In genomic region chr5:137440800-137441199, GRCh38 we compare ENCODE assay signal across 16 cellular contexts. TPM values are rescaled to one million over a fixed set of nuclear protein-coding genes. Genes with fewer than 3 reads are reported as not detected.
"Had no signal": no experiment of that assay in that cellular context is flagged by ENCODE, and none has a peak within 500 bp of the region (broad histone marks: within the 10 kb centered on the region; RNA-seq: fewer than 3 reads in every experiment).

No MANE protein-coding gene starts in this region.

- H3K9me3 ChIP-seq: left lung, lower lobe of right lung, pancreas, stomach had no signal

- H3K27ac ChIP-seq: foreskin keratinocyte, left lung, lower lobe of right lung, neural progenitor cell, pancreas, stomach had no signal

- H3K27me3 ChIP-seq: neural progenitor cell, pancreas had no signal

- H3K4me3 ChIP-seq: left lung, lower lobe of right lung, neural progenitor cell, pancreas, stomach had no signal

- H3K36me3 ChIP-seq: left lung, lower lobe of right lung, neural progenitor cell, pancreas, stomach had no signal

- DNase-seq: dermis blood vessel endothelial cell; foreskin keratinocyte; immature natural killer cell; left lung; lower lobe of right lung; natural killer cell; occipital lobe; pancreas; right cardiac atrium; small intestine; stimulated activated CD4-positive, alpha-beta T cell treated with anti-CD3 and anti-CD28 coated beads, Interleukin-12 subunit alpha, Interleukin-12 subunit beta, amount 100 ng/mL, for 4 hours; stimulated activated naive CD4-positive, alpha-beta T cell; stomach; substantia nigra; trophoblast cell had no signal

- H2AFZ ChIP-seq: neural progenitor cell had no signal

- H3K9ac ChIP-seq: neural progenitor cell had no signal

- H3K4me2 ChIP-seq: neural progenitor cell had no signal

- H3K4me1 ChIP-seq: foreskin keratinocyte, left lung, lower lobe of right lung, neural progenitor cell, pancreas, stomach had no signal

RNA-seq across cellular contexts. Expression of gene SPOCK1, which starts 58.3 kb away (rescaled TPM):
- polyA plus RNA-seq: immature natural killer cell had no signal
